27 cellular contexts compared by ENCODE assay signal in the genomic region with DNA sequence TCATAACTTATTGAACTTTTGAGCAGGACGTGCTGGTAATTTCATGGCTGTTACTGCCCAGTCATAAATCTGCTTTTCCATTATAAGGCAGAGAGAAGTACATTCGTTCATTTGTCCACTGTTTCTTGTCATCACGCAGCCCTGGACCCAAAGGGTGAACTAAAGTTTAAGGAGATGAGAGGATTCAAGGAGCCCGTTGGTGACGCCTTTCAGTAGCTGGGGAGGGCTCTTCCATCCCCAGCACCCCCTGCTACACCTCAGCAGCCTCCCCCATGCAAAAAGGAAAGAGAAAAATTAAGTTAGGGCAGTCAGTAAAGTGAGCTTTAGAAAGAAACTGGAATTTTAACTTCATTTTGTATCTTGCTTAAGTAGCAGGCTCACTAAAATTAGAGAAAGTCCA. TPM values are rescaled to one million over a fixed set of nuclear protein-coding genes. Genes with fewer than 3 reads are reported as not detected.
"Had no signal": no experiment of that assay in that cellular context is flagged by ENCODE, and none has a peak within 500 bp of the region (broad histone marks: within the 10 kb centered on the region; RNA-seq: fewer than 3 reads in every experiment).

No MANE protein-coding gene starts in this region.

- H3K27ac ChIP-seq: breast epithelium had no signal

- FAIRE-seq: TTC549 had no signal

- H3K36me3 ChIP-seq: breast epithelium had no signal

- H3K27ac Mint-ChIP-seq: activated B cell treated with CpG ODN at 0.5 μM for 24 hours; activated CD4-positive, alpha-beta memory T cell treated with anti-CD3 and anti-CD28 coated beads, Interleukin-2, amount 10 ng/mL, durations not matched to agents 7 days and 5 days; activated naive CD8-positive, alpha-beta T cell treated with anti-CD3 and anti-CD28 coated beads, Interleukin-2, amount 10 ng/mL, durations not matched to agents 7 days and 5 days; activated T-helper 17 cell treated with anti-CD3 and anti-CD28 coated beads, Interleukin-2, amount 50 U/mL, for 72 hours had no signal

- ATAC-seq: activated T-helper 17 cell treated with anti-CD3 and anti-CD28 coated beads, Interleukin-2, amount 50 U/mL, for 72 hours had no signal

- H3K4me3 Mint-ChIP-seq: activated B cell treated with CpG ODN at 0.5 μM for 24 hours; activated CD4-positive, alpha-beta memory T cell treated with anti-CD3 and anti-CD28 coated beads, Interleukin-2, amount 10 ng/mL, durations not matched to agents 7 days and 5 days; activated naive CD8-positive, alpha-beta T cell treated with anti-CD3 and anti-CD28 coated beads, Interleukin-2, amount 10 ng/mL, durations not matched to agents 7 days and 5 days; activated T-helper 17 cell treated with anti-CD3 and anti-CD28 coated beads, Interleukin-2, amount 50 U/mL, for 72 hours had no signal

- H3K36me3 Mint-ChIP-seq: activated naive CD8-positive, alpha-beta T cell treated with anti-CD3 and anti-CD28 coated beads, Interleukin-2, amount 10 ng/mL, durations not matched to agents 7 days and 5 days had no signal

- H3K4me3 ChIP-seq: breast epithelium had no signal

- H3K9me3 Mint-ChIP-seq: activated B cell treated with CpG ODN at 0.5 μM for 24 hours; activated CD4-positive, alpha-beta memory T cell treated with anti-CD3 and anti-CD28 coated beads, Interleukin-2, amount 10 ng/mL, durations not matched to agents 7 days and 5 days; activated naive CD4-positive, alpha-beta T cell treated with anti-CD3 and anti-CD28 coated beads, Interleukin-2, amount 10 ng/mL, durations not matched to agents 7 days and 5 days; activated naive CD8-positive, alpha-beta T cell treated with anti-CD3 and anti-CD28 coated beads, Interleukin-2, amount 10 ng/mL, durations not matched to agents 7 days and 5 days; activated T-helper 17 cell treated with anti-CD3 and anti-CD28 coated beads, Interleukin-2, amount 50 U/mL, for 72 hours had no signal

- DNase-seq: activated B cell treated with CpG ODN at 0.5 μM for 24 hours; activated CD4-positive, alpha-beta memory T cell treated with anti-CD3 and anti-CD28 coated beads, Interleukin-2, amount 10 ng/mL, durations not matched to agents 7 days and 5 days; activated CD4-positive, alpha-beta T cell treated with anti-CD3 and anti-CD28 coated beads for 1 hour; activated CD4-positive, alpha-beta T cell treated with anti-CD3 and anti-CD28 coated beads, Interleukin-2, amount 50 U/mL, for 1 hour; activated gamma-delta T cell; activated naive CD4-positive, alpha-beta T cell treated with anti-CD3 and anti-CD28 coated beads, Interleukin-2, amount 10 ng/mL, durations not matched to agents 7 days and 5 days; activated naive CD8-positive, alpha-beta T cell treated with anti-CD3 and anti-CD28 coated beads, Interleukin-2, amount 10 ng/mL, durations not matched to agents 7 days and 5 days; activated T-cell treated with anti-CD3 and anti-CD28 coated beads for 4 hours; activated T-cell treated with anti-CD3 and anti-CD28 coated beads, Interleukin-2, amount 50 U/mL, for 48 hours; aorta; caudate nucleus; NCI-H1048; NCI-H146; NCI-H187 treated with DMSO at 0.1 percent for 48 hours; NCI-H2081 treated with DMSO at 0.1 percent for 48 hours; NCI-H2227 treated with DMSO at 0.1 percent for 48 hours; NCI-H526 treated with DMSO at 0.1 percent for 48 hours; NCI-H82; SIG-M5; T-helper 2 cell; T1000 had no signal

RNA-seq across cellular contexts. Expression of a gene that starts 2.9 kb away (rescaled TPM):
- total RNA-seq: activated B cell treated with CpG ODN at 0.5 μM for 24 hours; activated CD4-positive, alpha-beta memory T cell treated with anti-CD3 and anti-CD28 coated beads, Interleukin-2, amount 10 ng/mL, durations not matched to agents 7 days and 5 days; activated CD8-positive, alpha-beta memory T cell treated with anti-CD3 and anti-CD28 coated beads for 36 hours; activated T-helper 17 cell treated with anti-CD3 and anti-CD28 coated beads, Interleukin-2, amount 50 U/mL, for 72 hours; aorta; breast epithelium; OCI-LY7; RPMI7951 had no signal
- polyA plus RNA-seq: aorta had no signal
